In the genomic region with DNA sequence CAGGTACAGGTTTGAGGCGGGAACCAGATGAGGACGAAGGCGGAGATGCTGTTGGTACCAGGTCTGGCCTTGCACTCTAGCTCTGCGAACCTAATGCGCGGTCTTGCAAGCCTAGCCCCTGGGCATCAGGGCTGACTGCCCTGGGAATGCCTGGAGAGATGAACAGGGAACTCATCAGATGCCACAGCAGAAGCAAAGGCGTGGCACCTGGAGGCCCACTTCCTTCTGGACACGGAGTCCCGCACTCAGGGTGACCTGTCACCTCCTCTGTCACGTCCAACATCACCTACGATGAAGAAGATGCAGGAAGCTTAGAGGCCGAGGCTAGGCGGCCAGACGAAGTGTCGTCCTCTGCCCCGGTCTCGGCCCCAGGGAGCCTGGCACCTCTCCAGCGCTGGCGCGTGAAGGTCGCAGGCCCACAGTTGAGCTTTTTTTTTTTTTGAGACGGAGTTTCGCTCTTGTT, we compare ENCODE assay signal across 8 cellular contexts. TPM values are rescaled to one million over a fixed set of nuclear protein-coding genes. Genes with fewer than 3 reads are reported as not detected.
A peak's percentile ranks its signal among the peaks of the same experiment; 100 is the strongest.
DNase-seq lines count a peak whose midpoint lies in the region; ATAC-seq and TF ChIP-seq lines count a peak whose summit lies in the region.

No MANE protein-coding gene starts in this region.

- no peak overlapping the region; the same call in 1 of the 2 replicates for H2AFZ ChIP-seq in Karpas-422 (ENCODE audit: low read length)

- H3K4me2 ChIP-seq in Karpas-422 (ENCODE audit: low read depth, low read length, poor library complexity, severe bottlenecking): peak overlapping the region; percentile 73

- H3K36me3 ChIP-seq in Karpas-422 (ENCODE audit: insufficient read depth, low read length): no peaks in the 10 kb centered on the region

- no peak overlapping the region for H3K27ac ChIP-seq in Karpas-422 (ENCODE audit: low read length)

- H3K9ac ChIP-seq in Karpas-422 (ENCODE audit: low read length): peak overlapping the region; percentile 48

- H3K9me2 ChIP-seq in Karpas-422 (replicated peaks; ENCODE audit: insufficient read depth, low read length): no peaks in the 10 kb centered on the region

- ATAC-seq in HG02870 (IDR thresholded peaks at IDR 0.05; ENCODE audit: unreplicated experiment) (no peak), HG03108 (IDR thresholded peaks at IDR 0.05; ENCODE audit: unreplicated experiment) (no peak)

- H3K9me3 ChIP-seq in Karpas-422 (ENCODE audit: low read length): no peaks in the 10 kb centered on the region

- DNase-seq in Karpas-422: no peak
- no peak for DNase-seq in choroid plexus epithelial cell (ENCODE audit: low read depth)
- peak; percentile 26 for DNase-seq in mucosa of gallbladder (ENCODE audit: low spot score)
- no peak for DNase-seq in NCI-H2107 treated with DMSO at 0.1 percent for 48 hours (lab: John Stamatoyannopoulos, UW; ENCODE audit: unreplicated experiment)
- no peak for DNase-seq in GM20000 (ENCODE audit: low spot score)

- 0 out of 2 replicates have a peak, but pooled peaks cover 7% of the 10 kb centered on the region for H4K20me1 ChIP-seq in Karpas-422 (ENCODE audit: insufficient read depth, low read depth, low read length)

- peak overlapping the region; percentile 10; the same call in 1 of the 2 replicates for H3K4me3 ChIP-seq in GM08714 (ENCODE audit: low read length)
- H3K4me3 ChIP-seq in Karpas-422 (ENCODE audit: low read length): peak overlapping the region; percentile 59; the same call in 1 of the 2 replicates
- peak overlapping the region; percentile 63 for H3K4me3 ChIP-seq in choroid plexus epithelial cell (ENCODE audit: low read depth, low read length)

- TF ChIP-seq CTCF in choroid plexus epithelial cell (conservative IDR thresholded peaks at IDR 0.05; ENCODE audit: low read depth, low read length) (no peak), GM20000 (IDR thresholded peaks at IDR 0.05; ENCODE audit: extremely low read depth, missing control alignments) (no peak)

- H3K27me3 ChIP-seq in Karpas-422 (ENCODE audit: low read length): no peaks in the 10 kb centered on the region

- H3K79me2 ChIP-seq in Karpas-422 (ENCODE audit: low read length): no peaks in the 10 kb centered on the region

- peaks cover 21% of the 10 kb centered on the region for H3K4me1 ChIP-seq in Karpas-422 (ENCODE audit: low read length)

RNA-seq across cellular contexts. Expression of a gene that starts 9.4 kb away (rescaled TPM):
- total RNA-seq in Karpas-422 (2014; rRNA removed; shearing (Covaris generic); ENCODE audit: low replicate concordance): 203 and 282 TPM in 2 replicates
- 1,562 TPM for total RNA-seq in mucosa of gallbladder

RNA-seq across cellular contexts. Expression of a gene that starts 47.9 kb away (rescaled TPM):
- 28.2 and 32.4 TPM in 2 replicates for total RNA-seq in Karpas-422 (2014; rRNA removed; shearing (Covaris generic); ENCODE audit: low replicate concordance)
- total RNA-seq in mucosa of gallbladder: 3.9 TPM

Comparison
In these comparisons a context has a peak if more than half of its experiments do, and no peak if none do; other contexts are left out.
1. H3K4me3 ChIP-seq: peak in every context shown above with its lines; median percentile 63 in choroid plexus epithelial cell; 59 in Karpas-422; 10 in GM08714.